ENCODE assay signal across 25 cellular contexts in the genomic region with DNA sequence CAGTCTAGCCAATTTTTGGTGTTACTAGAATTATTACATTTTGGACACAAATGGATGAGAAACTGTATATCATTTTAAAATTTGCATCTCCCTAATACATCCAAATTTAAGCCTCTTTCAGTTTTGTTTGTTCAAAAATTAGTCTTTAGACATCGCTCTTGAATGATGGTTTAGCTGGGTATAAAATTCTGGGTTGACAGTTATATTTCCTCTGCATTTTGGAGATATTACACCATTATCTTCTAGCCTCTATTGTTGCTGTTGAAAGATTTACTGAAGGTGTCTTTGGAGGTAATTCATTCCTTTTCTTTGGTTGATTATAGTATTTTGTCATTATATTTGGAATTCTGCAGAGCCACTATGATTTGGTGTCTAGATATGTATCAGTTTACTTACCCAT.
"Had no signal": no experiment of that assay in that cellular context is flagged by ENCODE, and none has a peak within 500 bp of the region (broad histone marks: within the 10 kb centered on the region; RNA-seq: fewer than 3 reads in every experiment).

No MANE protein-coding gene starts in this region.

- H3K4me3 Mint-ChIP-seq: dendritic cell treated with granulocyte-macrophage colony-stimulating factor and Interleukin-4, amounts not matched to agents 40 ng/mL and 50 ng/mL, for 4 days; effector memory CD8-positive, alpha-beta T cell; endodermal cell; mesothelial cell of epicardium; naive B cell had no signal

- H3K4me1 ChIP-seq: colonic mucosa, esophagus squamous epithelium, gastrocnemius medialis, heart right ventricle, left lung, lower lobe of right lung had no signal

- H3K4me3 ChIP-seq: colonic mucosa, esophagus squamous epithelium, heart right ventricle, left lung, lower lobe of right lung, mucosa of descending colon had no signal

- H3K4me1 Mint-ChIP-seq: endodermal cell, naive B cell had no signal

- ATAC-seq: effector memory CD8-positive, alpha-beta T cell; esophagus mucosa; gastrocnemius medialis; heart right ventricle; left cardiac atrium; left lung; left ventricle myocardium superior; lower lobe of right lung; mucosa of descending colon had no signal

- H3K9me3 ChIP-seq: colonic mucosa had no signal

- H3K27ac ChIP-seq: colonic mucosa, epithelial cell of prostate, esophagus squamous epithelium, gastrocnemius medialis, heart right ventricle, left lung, lower lobe of right lung had no signal

- H3K36me3 ChIP-seq: colonic mucosa, esophagus squamous epithelium, gastrocnemius medialis, heart right ventricle, left lung, lower lobe of right lung had no signal

- H3K27me3 ChIP-seq: colonic mucosa, esophagus squamous epithelium, gastrocnemius medialis, left lung had no signal

- H3K27ac Mint-ChIP-seq: dendritic cell treated with granulocyte-macrophage colony-stimulating factor and Interleukin-4, amounts not matched to agents 40 ng/mL and 50 ng/mL, for 4 days; effector memory CD8-positive, alpha-beta T cell; endodermal cell; mesothelial cell of epicardium; naive B cell had no signal

- DNase-seq: colonic mucosa; cortex of kidney; effector CD8-positive, alpha-beta T cell; effector memory CD8-positive, alpha-beta T cell; endodermal cell; erythroblast; esophagus squamous epithelium; foreskin fibroblast; foreskin melanocyte; gastrocnemius medialis; glutamatergic neuron; head of caudate nucleus; heart right ventricle; hippocampal formation; left cardiac atrium; left lung; left ventricle myocardium superior; lower lobe of right lung; mesenchymal stem cell; mucosa of descending colon; naive B cell had no signal
